In genomic region chr11:119113716-119114115, GRCh38 we compare ENCODE assay signal across 21 cellular contexts. TPM values are rescaled to one million over a fixed set of nuclear protein-coding genes. Genes with fewer than 3 reads are reported as not detected.
A peak's percentile ranks its signal among the peaks of the same experiment; 100 is the strongest.
DNase-seq lines count a peak whose midpoint lies in the region; ATAC-seq and TF ChIP-seq lines count a peak whose summit lies in the region.
"Had no signal": no experiment of that assay in that cellular context is flagged by ENCODE, and none has a peak within 500 bp of the region (broad histone marks: within the 10 kb centered on the region; RNA-seq: fewer than 3 reads in every experiment).

No MANE protein-coding gene starts in this region.

- no peak overlapping the region for H3K27ac ChIP-seq in coronary artery
- H3K27ac ChIP-seq: 22Rv1, GM23248 had no signal

- intact Hi-C loops in activated CD4-positive, alpha-beta T cell treated with anti-CD3 and anti-CD28 coated beads for 36 hours (cut with DNase I, micrococcal nuclease) = no loop called here
- intact Hi-C loops in Right ventricle myocardium inferior (cut with DNase I) (no loop called here), left ventricle myocardium superior (cut with micrococcal nuclease) (no loop called here)

- no peak for TF ChIP-seq POLR2A in erythroblast (IDR thresholded peaks at IDR 0.05; ENCODE audit: low read length)

- TF ChIP-seq CTCF in coronary artery (IDR thresholded peaks at IDR 0.05) = no peak

- no peaks in the 10 kb centered on the region for H3K27me3 Mint-ChIP-seq in activated CD4-positive, alpha-beta T cell treated with anti-CD3 and anti-CD28 coated beads for 36 hours
- no peaks in the 10 kb centered on the region for H3K27me3 Mint-ChIP-seq in activated CD4-positive, alpha-beta T cell treated with anti-CD3 and anti-CD28 coated beads, Interleukin-2, amount 10 ng/mL, durations not matched to agents 7 days and 5 days
- H3K27me3 Mint-ChIP-seq: CD4-positive, alpha-beta memory T cell had no signal

- H3K4me1 Mint-ChIP-seq in activated CD4-positive, alpha-beta T cell treated with anti-CD3 and anti-CD28 coated beads for 36 hours = peaks cover 35% of the 10 kb centered on the region
- peaks cover 51% of the 10 kb centered on the region for H3K4me1 Mint-ChIP-seq in activated CD4-positive, alpha-beta T cell treated with anti-CD3 and anti-CD28 coated beads, Interleukin-2, amount 10 ng/mL, durations not matched to agents 7 days and 5 days

- H3K4me3 Mint-ChIP-seq in activated CD4-positive, alpha-beta T cell treated with anti-CD3 and anti-CD28 coated beads for 36 hours = no peak overlapping the region
- no peak overlapping the region for H3K4me3 Mint-ChIP-seq in activated CD4-positive, alpha-beta T cell treated with anti-CD3 and anti-CD28 coated beads, Interleukin-2, amount 10 ng/mL, durations not matched to agents 7 days and 5 days

- ATAC-seq in activated CD4-positive, alpha-beta T cell treated with anti-CD3 and anti-CD28 coated beads for 36 hours = no peak
- ATAC-seq in Right ventricle myocardium inferior = no peak
- no peak for ATAC-seq in left ventricle myocardium superior
- ATAC-seq in HG03442 (IDR thresholded peaks at IDR 0.05; ENCODE audit: unreplicated experiment) = no peak
- ATAC-seq: GM12878, K562 had no signal

- H3K36me3 Mint-ChIP-seq in activated CD4-positive, alpha-beta T cell treated with anti-CD3 and anti-CD28 coated beads for 36 hours (ENCODE audit: low read depth) = peaks cover 50% of the 10 kb centered on the region
- peaks cover 79% of the 10 kb centered on the region for H3K36me3 Mint-ChIP-seq in activated CD4-positive, alpha-beta T cell treated with anti-CD3 and anti-CD28 coated beads, Interleukin-2, amount 10 ng/mL, durations not matched to agents 7 days and 5 days (ENCODE audit: low read depth)

- POLR2A ChIA-PET in activated CD4-positive, alpha-beta T cell treated with anti-CD3 and anti-CD28 coated beads for 36 hours (lab: Charles Lee) = no interaction called here
- POLR2A ChIA-PET in activated CD4-positive, alpha-beta T cell treated with anti-CD3 and anti-CD28 coated beads, Interleukin-2, amount 10 ng/mL, durations not matched to agents 7 days and 5 days (lab: Charles Lee) = no interaction called here

- H3K9me3 Mint-ChIP-seq in activated CD4-positive, alpha-beta T cell treated with anti-CD3 and anti-CD28 coated beads for 36 hours (ENCODE audit: low read depth) = no peaks in the 10 kb centered on the region
- no peaks in the 10 kb centered on the region for H3K9me3 Mint-ChIP-seq in activated CD4-positive, alpha-beta T cell treated with anti-CD3 and anti-CD28 coated beads, Interleukin-2, amount 10 ng/mL, durations not matched to agents 7 days and 5 days
- H3K9me3 Mint-ChIP-seq: CD4-positive, alpha-beta memory T cell had no signal

- DNase-seq in activated CD4-positive, alpha-beta T cell treated with anti-CD3 and anti-CD28 coated beads for 36 hours = no peak
- DNase-seq in activated CD4-positive, alpha-beta T cell treated with anti-CD3 and anti-CD28 coated beads, Interleukin-2, amount 10 ng/mL, durations not matched to agents 7 days and 5 days = no peak
- DNase-seq in Right ventricle myocardium inferior (ENCODE audit: missing footprints) (peak; percentile 39), left ventricle myocardium superior (no peak), coronary artery (ENCODE audit: low spot score) (peak; percentile 58), HPDE6-E6E7 (ENCODE audit: extremely low spot score) (no peak), erythroblast (lab: John Stamatoyannopoulos, UW) (no peak)
- DNase-seq: BE2C; Calu3; CD4-positive, alpha-beta memory T cell; EL; GM23248; NCI-H1105 treated with DMSO at 0.1 percent for 48 hours; NCI-H1694 treated with DMSO at 0.1 percent for 48 hours; SHP77 had no signal

- peak overlapping the region; percentile 55 for H3K27ac Mint-ChIP-seq in activated CD4-positive, alpha-beta T cell treated with anti-CD3 and anti-CD28 coated beads for 36 hours
- no peak overlapping the region for H3K27ac Mint-ChIP-seq in activated CD4-positive, alpha-beta T cell treated with anti-CD3 and anti-CD28 coated beads, Interleukin-2, amount 10 ng/mL, durations not matched to agents 7 days and 5 days

- H3K4me3 ChIP-seq in coronary artery = no peak overlapping the region
- H3K4me3 ChIP-seq: GM12878, GM23248, K562 had no signal

- CTCF ChIA-PET in activated CD4-positive, alpha-beta T cell treated with anti-CD3 and anti-CD28 coated beads for 36 hours (lab: Charles Lee) = no interaction called here
- CTCF ChIA-PET in activated CD4-positive, alpha-beta T cell treated with anti-CD3 and anti-CD28 coated beads, Interleukin-2, amount 10 ng/mL, durations not matched to agents 7 days and 5 days (lab: Charles Lee) = no interaction called here

RNA-seq across cellular contexts. Expression of gene C2CD2L, which starts 6.6 kb away (rescaled TPM):
- 10 to 100 TPM; 15.9 to 16.3 TPM for total RNA-seq in activated CD4-positive, alpha-beta T cell treated with anti-CD3 and anti-CD28 coated beads for 36 hours
- 10 to 100 TPM; 28.4 to 30.0 TPM for total RNA-seq in activated CD4-positive, alpha-beta T cell treated with anti-CD3 and anti-CD28 coated beads, Interleukin-2, amount 10 ng/mL, durations not matched to agents 7 days and 5 days
- total RNA-seq in Right ventricle myocardium inferior (11.8 TPM), left ventricle myocardium superior (9.6 TPM)

RNA-seq across cellular contexts. Expression of gene HINFP, which starts 7.7 kb away (rescaled TPM):
- total RNA-seq in activated CD4-positive, alpha-beta T cell treated with anti-CD3 and anti-CD28 coated beads for 36 hours = 10 to 100 TPM; 24.0 to 27.2 TPM
- total RNA-seq in activated CD4-positive, alpha-beta T cell treated with anti-CD3 and anti-CD28 coated beads, Interleukin-2, amount 10 ng/mL, durations not matched to agents 7 days and 5 days = 10 to 100 TPM; 47.6 to 48.0 TPM
- total RNA-seq in Right ventricle myocardium inferior (13.0 TPM), left ventricle myocardium superior (12.8 TPM)

RNA-seq across cellular contexts. Expression of gene DPAGT1, which starts 12.1 kb away (rescaled TPM):
- total RNA-seq in activated CD4-positive, alpha-beta T cell treated with anti-CD3 and anti-CD28 coated beads for 36 hours = 10 to 100 TPM; 57.8 to 73.5 TPM
- 10 to 100 TPM; 48.7 to 60.3 TPM for total RNA-seq in activated CD4-positive, alpha-beta T cell treated with anti-CD3 and anti-CD28 coated beads, Interleukin-2, amount 10 ng/mL, durations not matched to agents 7 days and 5 days
- total RNA-seq in Right ventricle myocardium inferior (21.1 TPM), left ventricle myocardium superior (18.6 TPM)

RNA-seq across cellular contexts. Expression of gene HMBS, which starts 29.0 kb away (rescaled TPM):
- total RNA-seq in activated CD4-positive, alpha-beta T cell treated with anti-CD3 and anti-CD28 coated beads for 36 hours = 10 to 100 TPM; 39.8 to 41.8 TPM
- total RNA-seq in activated CD4-positive, alpha-beta T cell treated with anti-CD3 and anti-CD28 coated beads, Interleukin-2, amount 10 ng/mL, durations not matched to agents 7 days and 5 days = 10 to 100 TPM; 21.6 to 23.2 TPM
- total RNA-seq in Right ventricle myocardium inferior = 22.8 TPM
- total RNA-seq in left ventricle myocardium superior = 24.9 TPM

RNA-seq across cellular contexts. Expression of gene ABCG4, which starts 35.1 kb away (rescaled TPM):
- total RNA-seq in activated CD4-positive, alpha-beta T cell treated with anti-CD3 and anti-CD28 coated beads for 36 hours = not detected
- total RNA-seq in activated CD4-positive, alpha-beta T cell treated with anti-CD3 and anti-CD28 coated beads, Interleukin-2, amount 10 ng/mL, durations not matched to agents 7 days and 5 days = under 1 TPM in 1 of 2 experiments, not detected in 1; 0.15 TPM
- total RNA-seq in Right ventricle myocardium inferior (1.3 TPM), left ventricle myocardium superior (1.1 TPM)
- total RNA-seq: Calu3, GM12878, GM23248, NCI-H460, OCI-LY7 had no signal

Comparison
In these comparisons a context has a peak if more than half of its experiments do, and no peak if none do; other contexts are left out.
1. DNase-seq: peak in Right ventricle myocardium inferior (single experiment) and coronary artery (single experiment); none in activated CD4-positive, alpha-beta T cell treated with anti-CD3 and anti-CD28 coated beads for 36 hours (single experiment), activated CD4-positive, alpha-beta T cell treated with anti-CD3 and anti-CD28 coated beads, Interleukin-2, amount 10 ng/mL, durations not matched to agents 7 days and 5 days (single experiment), left ventricle myocardium superior (single experiment), HPDE6-E6E7 (single experiment) and erythroblast (0 of 2).